In genomic region chr22:37017356-37017755, GRCh38 we compare ENCODE assay signal across 19 cellular contexts. TPM values are rescaled to one million over a fixed set of nuclear protein-coding genes. Genes with fewer than 3 reads are reported as not detected.
A peak's percentile ranks its signal among the peaks of the same experiment; 100 is the strongest.
DNase-seq lines count a peak whose midpoint lies in the region; ATAC-seq, FAIRE-seq and TF ChIP-seq lines count a peak whose summit lies in the region.
"Had no signal": no experiment of that assay in that cellular context is flagged by ENCODE, and none has a peak within 500 bp of the region (broad histone marks: within the 10 kb centered on the region; RNA-seq: fewer than 3 reads in every experiment).

No MANE protein-coding gene starts in this region.

- no peak overlapping the region for H2AFZ ChIP-seq in GM23338

- peaks cover 8% of the 10 kb centered on the region for H3K27me3 Mint-ChIP-seq in GM23338 (ENCODE audit: insufficient read depth, low read depth, poor library complexity)

- H3K27ac ChIP-seq in GM23338 (ENCODE audit: low read depth) (no peak overlapping the region), angular gyrus (ENCODE audit: low read depth, low read length) (peak overlapping the region; percentile 45), liver (ENCODE audit: low read depth in 1 of 2, low read length in 2 of 2) (peak overlapping the region; percentile 37 to 86), small intestine (ENCODE audit: low read depth in 1 of 2, low read length in 1 of 2) (peak overlapping the region; percentile 87 to 98)
- H3K27ac ChIP-seq: C4-2B, prostate gland had no signal

- no peak overlapping the region for H3K4me3 ChIP-seq in GM23338
- peak overlapping the region; percentile 20 to 91 (median 89) for H3K4me3 ChIP-seq in liver (ENCODE audit: low read depth in 1 of 3, low read length in 3 of 3)
- peak overlapping the region in 1 of 2 donors; percentile 88 for H3K4me3 ChIP-seq in small intestine (ENCODE audit: low read depth in 1 of 2, low read length in 2 of 2)

- H3K27ac Mint-ChIP-seq in GM23338, result no peak overlapping the region
- H3K27ac Mint-ChIP-seq: activated CD4-positive, alpha-beta T cell treated with anti-CD3 and anti-CD28 coated beads, Interleukin-2, amount 10 ng/mL, durations not matched to agents 24 days and 14 days; activated T-cell treated with anti-CD3 and anti-CD28 coated beads, Interleukin-2, amount 50 U/mL, for 72 hours had no signal

- H3K27me3 ChIP-seq in GM23338 (ENCODE audit: insufficient read depth), result no peaks in the 10 kb centered on the region
- H3K27me3 ChIP-seq in liver (ENCODE audit: control insufficient read depth in 4 of 4, insufficient read depth in 4 of 4, low read length in 3 of 4), result no peaks in the 10 kb centered on the region
- H3K27me3 ChIP-seq in small intestine (ENCODE audit: control insufficient read depth in 2 of 2, insufficient read depth in 2 of 2, low read length in 2 of 2), result no peaks in the 10 kb centered on the region
- H3K27me3 ChIP-seq: vagina had no signal

- peaks cover 26% of the 10 kb centered on the region for H3K79me2 ChIP-seq in GM23338 (replicated peaks; ENCODE audit: insufficient read depth)

- ATAC-seq in GM23338, result no peak
- ATAC-seq: activated T-cell treated with anti-CD3 and anti-CD28 coated beads, Interleukin-2, amount 50 U/mL, for 72 hours had no signal

- peaks cover 17% of the 10 kb centered on the region; the same call in 2 of the 3 replicates for H3K36me3 Mint-ChIP-seq in GM23338 (ENCODE audit: low read depth)

- no peaks in the 10 kb centered on the region for H3K9me2 ChIP-seq in GM23338 (ENCODE audit: insufficient read depth)

- H3K9me3 ChIP-seq in liver (ENCODE audit: control insufficient read depth in 4 of 4, low read length in 3 of 4) (no peaks in the 10 kb centered on the region), small intestine (ENCODE audit: control insufficient read depth, low read depth) (no peaks in the 10 kb centered on the region)
- H3K9me3 ChIP-seq: prostate gland, vagina had no signal

- H3K36me3 ChIP-seq in GM23338 (ENCODE audit: insufficient read depth) (no peaks in the 10 kb centered on the region), liver (ENCODE audit: control insufficient read depth in 4 of 4, insufficient read depth in 3 of 4, low read depth in 1 of 4, low read length in 3 of 4) (peaks cover 0 to 5% (median 0%) of the 10 kb centered on the region in 4 donors), small intestine (ENCODE audit: control insufficient read depth in 2 of 2, insufficient read depth in 2 of 2, low read length in 2 of 2) (no peaks in the 10 kb centered on the region)
- H3K36me3 ChIP-seq: prostate gland had no signal

- peaks cover 19% of the 10 kb centered on the region; the same call in 2 of the 3 replicates for H3K4me1 Mint-ChIP-seq in GM23338

- TF ChIP-seq CTCF in GM23338 (conservative IDR thresholded peaks at IDR 0.05; ENCODE audit: low read depth in 2 of 2) (no peak), liver (IDR thresholded peaks at IDR 0.05; ENCODE audit: low read depth, low read length, missing input control) (no peak), GM13976 (IDR thresholded peaks at IDR 0.05; ENCODE audit: borderline replicate concordance, control extremely low read depth, extremely low read depth, insufficient read depth, missing control alignments) (no peak)

- H3K4me1 ChIP-seq in GM23338 (ENCODE audit: insufficient read depth) (peaks cover 11% of the 10 kb centered on the region; the same call in 1 of the 2 replicates), liver (ENCODE audit: control insufficient read depth in 4 of 4, insufficient read depth in 4 of 4, low read length in 3 of 4) (peaks cover 18 to 80% (median 69%) of the 10 kb centered on the region in 4 donors), small intestine (ENCODE audit: control insufficient read depth in 2 of 2, insufficient read depth in 1 of 2, low read depth in 1 of 2, low read length in 1 of 2) (peaks cover 0 to 7% of the 10 kb centered on the region in 2 donors)

- DNase-seq in GM23338 (ENCODE audit: low spot score) (no peak), small intestine (peak; percentile 56), NCI-H1048 (lab: John Stamatoyannopoulos, UW) (no peak), frontal cortex (ENCODE audit: low spot score in 2 of 2) (no peak), NCI-H1694 treated with DMSO at 0.1 percent for 48 hours (lab: John Stamatoyannopoulos, UW) (no peak), GM13976 (ENCODE audit: low spot score) (no peak)
- DNase-seq: activated CD4-positive, alpha-beta T cell treated with anti-CD3 and anti-CD28 coated beads, Interleukin-2, amount 10 ng/mL, durations not matched to agents 24 days and 14 days; activated T-cell treated with anti-CD3 and anti-CD28 coated beads, Interleukin-2, amount 50 U/mL, for 72 hours; KBM-7; NCI-H187; NCI-H69; stimulated activated CD4-positive, alpha-beta T cell treated with anti-CD3 and anti-CD28 coated beads, Interleukin-2, amount 100 ng/mL, for 24 hours; T1000 had no signal

- in situ Hi-C loops in GM13976 (cut with MboI; ENCODE audit: low sequenced_read_pairs, unreplicated experiment), result no loop called here

- WGBS in liver, result 29% methylated on average over 10 of the region's 10 CpGs
- WGBS in small intestine, 3 donors, result 27 to 66% (median 43%) methylated on average over 10 of the region's 10 CpGs

- H3K4me3 Mint-ChIP-seq in GM23338, result 0 out of 3 replicates have a peak overlapping the region, but pooled peaks have one; percentile 88

- H3F3A ChIP-seq in GM23338 (replicated peaks; ENCODE audit: low read depth), result no peaks in the 10 kb centered on the region

- H3K4me2 ChIP-seq in GM23338, result no peak overlapping the region

- no peak for FAIRE-seq in small intestine (lab: Jason Lieb, UNC)
- no peak for FAIRE-seq in frontal cortex (lab: Jason Lieb, UNC)
- FAIRE-seq: GM19239 had no signal

- H3K9ac ChIP-seq in liver (ENCODE audit: low read depth in 1 of 2, low read length in 2 of 2), result peak overlapping the region; percentile 43 to 78

- H4K20me1 ChIP-seq in GM23338 (replicated peaks; ENCODE audit: insufficient read depth), result no peaks in the 10 kb centered on the region; the same call in 1 of the 2 replicates

- no peaks in the 10 kb centered on the region; the same call in 2 of the 3 replicates for H3K9me3 Mint-ChIP-seq in GM23338
- H3K9me3 Mint-ChIP-seq: activated CD4-positive, alpha-beta T cell treated with anti-CD3 and anti-CD28 coated beads, Interleukin-2, amount 10 ng/mL, durations not matched to agents 24 days and 14 days; activated T-cell treated with anti-CD3 and anti-CD28 coated beads, Interleukin-2, amount 50 U/mL, for 72 hours had no signal

- TF ChIP-seq RAD21 in liver (IDR thresholded peaks at IDR 0.05), result peak in 1 of 2 donors; percentile 21

TF ChIP-seq in GM23338, 12 proteins besides CTCF, POLR2A, EP300 and RAD21 (continues in another document):
- TF ChIP-seq POLR2AphosphoS5 (IDR thresholded peaks at IDR 0.05; ENCODE audit: low read depth) (no peak), CREB1 (CRISPR knock-in tag; IDR thresholded peaks at IDR 0.05; ENCODE audit: low read depth) (no peak)

TF ChIP-seq in liver, 16 proteins besides CTCF, POLR2A, EP300 and RAD21 (continues in another document):
- TF ChIP-seq MAX (IDR thresholded peaks at IDR 0.05) (peak; percentile 52), REST (IDR thresholded peaks at IDR 0.05) (peak; percentile 27), FOXA1 (IDR thresholded peaks at IDR 0.05) (no peak), RXRA (IDR thresholded peaks at IDR 0.05) (peak; percentile 45 to 76), GABPA (IDR thresholded peaks at IDR 0.05 in 1 of 2, conservative IDR thresholded peaks at IDR 0.05 in 1 of 2) (no peak)

RNA-seq across cellular contexts. Expression of gene TST, which starts 1.9 kb away (rescaled TPM):
- total RNA-seq in GM23338 (2014; rRNA removed; shearing (Covaris generic)), result 32.4 and 32.7 TPM in 2 replicates
- polyA plus RNA-seq in GM23338 (2016; fragmentation: Nextera tagmentation; extraction: Ambion mirVana), result 14.6 and 16.3 TPM in 2 replicates
- 100 to 1,000 TPM; 186 to 212 TPM for total RNA-seq in liver
- polyA plus RNA-seq in liver, result 100 to 1,000 TPM; 373 to 404 TPM
- 100 to 1,000 TPM; 201 to 526 (median 507) TPM for polyA plus RNA-seq in small intestine
- 4.9 TPM for total RNA-seq in frontal cortex

RNA-seq across cellular contexts. Expression of gene MPST, which starts 2.2 kb away (rescaled TPM):
- total RNA-seq in GM23338 (2014; rRNA removed; shearing (Covaris generic)), result 121 and 158 TPM in 2 replicates
- polyA plus RNA-seq in GM23338 (2016; fragmentation: Nextera tagmentation; extraction: Ambion mirVana), result 85.5 and 86.2 TPM in 2 replicates
- 100 to 1,000 TPM; 124 to 149 TPM for total RNA-seq in liver
- 100 to 1,000 TPM; 249 to 277 TPM for polyA plus RNA-seq in liver
- polyA plus RNA-seq in small intestine, result 100 to 1,000 TPM; 213 to 549 (median 397) TPM
- 22.0 TPM for total RNA-seq in frontal cortex

RNA-seq across cellular contexts. Expression of gene KCTD17, which starts 34.2 kb away (rescaled TPM):
- total RNA-seq in GM23338 (2014; rRNA removed; shearing (Covaris generic)), result 26.9 and 35.0 TPM in 2 replicates
- polyA plus RNA-seq in GM23338 (2016; fragmentation: Nextera tagmentation; extraction: Ambion mirVana) (21.2 and 25.1 TPM in 2 replicates), liver (1 to 10 TPM; 2.0 to 5.2 TPM), small intestine (10 to 100 TPM in 1 of 3 donors, 1 to 10 TPM in 2; 3.6 to 18.8 (median 9.7) TPM)
- total RNA-seq in liver (1 to 10 TPM; 3.4 to 4.1 TPM), frontal cortex (35.1 TPM)
